ENCODE assay signal across 22 cellular contexts in genomic region chr11:130882138-130882551, GRCh38. TPM values are rescaled to one million over a fixed set of nuclear protein-coding genes. Genes with fewer than 3 reads are reported as not detected.
DNase-seq lines count a peak whose midpoint lies in the region; ATAC-seq and TF ChIP-seq lines count a peak whose summit lies in the region.
"Had no signal": no experiment of that assay in that cellular context is flagged by ENCODE, and none has a peak within 500 bp of the region (broad histone marks: within the 10 kb centered on the region; RNA-seq: fewer than 3 reads in every experiment).

No MANE protein-coding gene starts in this region.

- H3K27ac Mint-ChIP-seq in activated T-cell treated with anti-CD3 and anti-CD28 coated beads, Interleukin-2, amount 50 U/mL, for 72 hours: peak overlapping the region; percentile 34
- H3K27ac Mint-ChIP-seq in activated T-helper 1 cell treated with anti-CD3 and anti-CD28 coated beads, Interleukin-12 subunit alpha, Interleukin-12 subunit beta, Interleukin-2, Interleukin-4 antibody, amounts not matched to agents 30 ng/mL and 10 ng/mL and 1 ng/mL, durations not matched to agents 14 hours and 24 hours and 36 hours: peak overlapping the region; percentile 19
- H3K27ac Mint-ChIP-seq in stimulated activated naive B cell treated with anti-CD40 and anti-IgM and Interleukin-4, amounts not matched to agents 10 μg/mL and 1 μg/mL and 100 μg/mL, for 72 hours: peak overlapping the region; percentile 90
- no peak overlapping the region for H3K27ac Mint-ChIP-seq in progenitor cell of endocrine pancreas
- H3K27ac Mint-ChIP-seq: CD4-positive, alpha-beta T cell had no signal

- peaks cover 64% of the 10 kb centered on the region for H3K36me3 ChIP-seq in right atrium auricular region

- no peaks in the 10 kb centered on the region for H3K27me3 ChIP-seq in right atrium auricular region
- H3K27me3 ChIP-seq: cardiac muscle cell, vagina had no signal

- TF ChIP-seq CTCF in right atrium auricular region (IDR thresholded peaks at IDR 0.05) (no peak), progenitor cell of endocrine pancreas (IDR thresholded peaks at IDR 0.05; ENCODE audit: unreplicated experiment) (no peak)

- intact Hi-C loops in activated T-helper 1 cell treated with anti-CD3 and anti-CD28 coated beads, Interleukin-12 subunit alpha, Interleukin-12 subunit beta, Interleukin-2, Interleukin-4 antibody, amounts not matched to agents 30 ng/mL and 10 ng/mL and 1 ng/mL, durations not matched to agents 14 hours and 24 hours and 36 hours (cut with micrococcal nuclease): loop anchor here (1.0 to 10.0 kb wide), 2 partner anchors 8 to 567 kb away; partner anchors contain the start of gene ZBTB44

- H3K36me3 Mint-ChIP-seq in activated T-cell treated with anti-CD3 and anti-CD28 coated beads, Interleukin-2, amount 50 U/mL, for 72 hours (ENCODE audit: insufficient read depth in 2 of 2): peaks cover 2 to 20% of the 10 kb centered on the region in 2 donors
- H3K36me3 Mint-ChIP-seq in activated T-helper 1 cell treated with anti-CD3 and anti-CD28 coated beads, Interleukin-12 subunit alpha, Interleukin-12 subunit beta, Interleukin-2, Interleukin-4 antibody, amounts not matched to agents 30 ng/mL and 10 ng/mL and 1 ng/mL, durations not matched to agents 14 hours and 24 hours and 36 hours (ENCODE audit: low read depth): peaks cover 51% of the 10 kb centered on the region
- H3K36me3 Mint-ChIP-seq in stimulated activated naive B cell treated with anti-CD40 and anti-IgM and Interleukin-4, amounts not matched to agents 10 μg/mL and 1 μg/mL and 100 μg/mL, for 72 hours: peaks cover 42 to 62% of the 10 kb centered on the region in 2 donors
- peaks cover 13% of the 10 kb centered on the region for H3K36me3 Mint-ChIP-seq in progenitor cell of endocrine pancreas (ENCODE audit: insufficient read depth)

- peaks cover 0 to 31% of the 10 kb centered on the region in 2 donors for H3K4me1 ChIP-seq in right atrium auricular region
- H3K4me1 ChIP-seq: parathyroid adenoma, vagina had no signal

- peaks cover 17% of the 10 kb centered on the region for H3K4me1 Mint-ChIP-seq in activated T-cell treated with anti-CD3 and anti-CD28 coated beads, Interleukin-2, amount 50 U/mL, for 72 hours (ENCODE audit: low read depth)
- H3K4me1 Mint-ChIP-seq in activated T-helper 1 cell treated with anti-CD3 and anti-CD28 coated beads, Interleukin-12 subunit alpha, Interleukin-12 subunit beta, Interleukin-2, Interleukin-4 antibody, amounts not matched to agents 30 ng/mL and 10 ng/mL and 1 ng/mL, durations not matched to agents 14 hours and 24 hours and 36 hours (ENCODE audit: low read depth): peaks cover 11% of the 10 kb centered on the region
- peaks cover 12 to 19% of the 10 kb centered on the region in 2 donors for H3K4me1 Mint-ChIP-seq in stimulated activated naive B cell treated with anti-CD40 and anti-IgM and Interleukin-4, amounts not matched to agents 10 μg/mL and 1 μg/mL and 100 μg/mL, for 72 hours
- no peaks in the 10 kb centered on the region for H3K4me1 Mint-ChIP-seq in progenitor cell of endocrine pancreas (ENCODE audit: low read depth)

- no peak for DNase-seq in activated T-cell treated with anti-CD3 and anti-CD28 coated beads, Interleukin-2, amount 50 U/mL, for 72 hours
- no peak for DNase-seq in activated T-cell treated with anti-CD3 and anti-CD28 coated beads, Interleukin-2, amount 50 U/mL, for 48 hours
- DNase-seq in activated T-helper 1 cell treated with anti-CD3 and anti-CD28 coated beads, Interleukin-12 subunit alpha, Interleukin-12 subunit beta, Interleukin-2, Interleukin-4 antibody, amounts not matched to agents 30 ng/mL and 10 ng/mL and 1 ng/mL, durations not matched to agents 14 hours and 24 hours and 36 hours (ENCODE audit: low spot score): no peak
- DNase-seq in right atrium auricular region (ENCODE audit: low spot score): no peak
- peak; percentile 10 for DNase-seq in stimulated activated naive B cell treated with anti-CD40 and anti-IgM and Interleukin-4, amounts not matched to agents 10 μg/mL and 1 μg/mL and 100 μg/mL, for 72 hours
- no peak for DNase-seq in DMS79 (lab: John Stamatoyannopoulos, UW)
- no peak for DNase-seq in progenitor cell of endocrine pancreas (ENCODE audit: low spot score, unreplicated experiment)
- DNase-seq: CD4-positive, alpha-beta T cell; effector memory CD8-positive, alpha-beta T cell; Kasumi-1; left colon; NCI-H1417; NCI-H2171 treated with DMSO at 0.1 percent for 48 hours; NCI-H748 treated with DMSO at 0.1 percent for 48 hours; SW 1271 had no signal

- H3K9me3 Mint-ChIP-seq in activated T-cell treated with anti-CD3 and anti-CD28 coated beads, Interleukin-2, amount 50 U/mL, for 72 hours: no peaks in the 10 kb centered on the region
- H3K9me3 Mint-ChIP-seq in activated T-helper 1 cell treated with anti-CD3 and anti-CD28 coated beads, Interleukin-12 subunit alpha, Interleukin-12 subunit beta, Interleukin-2, Interleukin-4 antibody, amounts not matched to agents 30 ng/mL and 10 ng/mL and 1 ng/mL, durations not matched to agents 14 hours and 24 hours and 36 hours: no peaks in the 10 kb centered on the region
- no peaks in the 10 kb centered on the region for H3K9me3 Mint-ChIP-seq in stimulated activated naive B cell treated with anti-CD40 and anti-IgM and Interleukin-4, amounts not matched to agents 10 μg/mL and 1 μg/mL and 100 μg/mL, for 72 hours
- no peaks in the 10 kb centered on the region for H3K9me3 Mint-ChIP-seq in progenitor cell of endocrine pancreas (ENCODE audit: low read depth)
- H3K9me3 Mint-ChIP-seq: activated naive CD4-positive, alpha-beta T cell treated with anti-CD3 and anti-CD28 coated beads, Interleukin-2, amount 50 U/mL, for 24 hours; CD4-positive, alpha-beta T cell; effector memory CD8-positive, alpha-beta T cell; stimulated activated naive CD8-positive, alpha-beta T cell treated with anti-CD3 and anti-CD28 coated beads, Interleukin-15, Interleukin-2, amounts not matched to agents 100 ng/mL and 50 ng/mL, for 24 hours had no signal

- H3K4me3 ChIP-seq in right atrium auricular region: no peak overlapping the region
- H3K4me3 ChIP-seq: cardiac muscle cell, vagina had no signal

- peak overlapping the region in 1 of 2 donors; percentile 63 for H3K4me3 Mint-ChIP-seq in activated T-cell treated with anti-CD3 and anti-CD28 coated beads, Interleukin-2, amount 50 U/mL, for 72 hours
- no peak overlapping the region for H3K4me3 Mint-ChIP-seq in activated T-helper 1 cell treated with anti-CD3 and anti-CD28 coated beads, Interleukin-12 subunit alpha, Interleukin-12 subunit beta, Interleukin-2, Interleukin-4 antibody, amounts not matched to agents 30 ng/mL and 10 ng/mL and 1 ng/mL, durations not matched to agents 14 hours and 24 hours and 36 hours
- H3K4me3 Mint-ChIP-seq in stimulated activated naive B cell treated with anti-CD40 and anti-IgM and Interleukin-4, amounts not matched to agents 10 μg/mL and 1 μg/mL and 100 μg/mL, for 72 hours: peak overlapping the region in 1 of 2 donors; percentile 33
- no peak overlapping the region for H3K4me3 Mint-ChIP-seq in progenitor cell of endocrine pancreas (ENCODE audit: low read depth)
- H3K4me3 Mint-ChIP-seq: activated naive CD4-positive, alpha-beta T cell treated with anti-CD3 and anti-CD28 coated beads, Interleukin-2, amount 50 U/mL, for 24 hours; CD4-positive, alpha-beta T cell; effector memory CD8-positive, alpha-beta T cell; stimulated activated naive CD8-positive, alpha-beta T cell treated with anti-CD3 and anti-CD28 coated beads, Interleukin-15, Interleukin-2, amounts not matched to agents 100 ng/mL and 50 ng/mL, for 24 hours had no signal

- peak overlapping the region; percentile 33 to 81 for H3K27ac ChIP-seq in right atrium auricular region
- H3K27ac ChIP-seq: cardiac muscle cell, parathyroid adenoma, vagina had no signal

- ATAC-seq in activated T-cell treated with anti-CD3 and anti-CD28 coated beads, Interleukin-2, amount 50 U/mL, for 72 hours (replicated peaks in 1 of 2): peak; percentile 22 to 62
- ATAC-seq in stimulated activated naive B cell treated with anti-CD40 and anti-IgM and Interleukin-4, amounts not matched to agents 10 μg/mL and 1 μg/mL and 100 μg/mL, for 72 hours (replicated peaks): peak; percentile 58 to 86
- no peak for ATAC-seq in GM19324 (IDR thresholded peaks at IDR 0.05; ENCODE audit: low FRiP score, unreplicated experiment)
- ATAC-seq: effector memory CD8-positive, alpha-beta T cell; left colon; Panc1 had no signal

- H3K27me3 Mint-ChIP-seq in activated T-cell treated with anti-CD3 and anti-CD28 coated beads, Interleukin-2, amount 50 U/mL, for 72 hours (ENCODE audit: low read depth): no peaks in the 10 kb centered on the region
- no peaks in the 10 kb centered on the region for H3K27me3 Mint-ChIP-seq in activated T-helper 1 cell treated with anti-CD3 and anti-CD28 coated beads, Interleukin-12 subunit alpha, Interleukin-12 subunit beta, Interleukin-2, Interleukin-4 antibody, amounts not matched to agents 30 ng/mL and 10 ng/mL and 1 ng/mL, durations not matched to agents 14 hours and 24 hours and 36 hours (ENCODE audit: insufficient read depth)
- H3K27me3 Mint-ChIP-seq in stimulated activated naive B cell treated with anti-CD40 and anti-IgM and Interleukin-4, amounts not matched to agents 10 μg/mL and 1 μg/mL and 100 μg/mL, for 72 hours: no peaks in the 10 kb centered on the region
- no peaks in the 10 kb centered on the region for H3K27me3 Mint-ChIP-seq in progenitor cell of endocrine pancreas
- H3K27me3 Mint-ChIP-seq: activated naive CD4-positive, alpha-beta T cell treated with anti-CD3 and anti-CD28 coated beads, Interleukin-2, amount 50 U/mL, for 24 hours; CD4-positive, alpha-beta T cell; effector memory CD8-positive, alpha-beta T cell; stimulated activated naive CD8-positive, alpha-beta T cell treated with anti-CD3 and anti-CD28 coated beads, Interleukin-15, Interleukin-2, amounts not matched to agents 100 ng/mL and 50 ng/mL, for 24 hours had no signal

- no peaks in the 10 kb centered on the region for H3K9me3 ChIP-seq in right atrium auricular region
- H3K9me3 ChIP-seq: vagina had no signal

RNA-seq across cellular contexts. Expression of gene SNX19, which starts 34.1 kb away (rescaled TPM):
- total RNA-seq in activated T-cell treated with anti-CD3 and anti-CD28 coated beads, Interleukin-2, amount 50 U/mL, for 72 hours: 10 to 100 TPM; 29.5 to 37.1 TPM
- total RNA-seq in activated T-helper 1 cell treated with anti-CD3 and anti-CD28 coated beads, Interleukin-12 subunit alpha, Interleukin-12 subunit beta, Interleukin-2, Interleukin-4 antibody, amounts not matched to agents 30 ng/mL and 10 ng/mL and 1 ng/mL, durations not matched to agents 14 hours and 24 hours and 36 hours: 58.5 and 60.7 TPM in 2 replicates
- 10 to 100 TPM; 66.9 to 85.1 TPM for total RNA-seq in right atrium auricular region
- total RNA-seq in progenitor cell of endocrine pancreas: 55.8 and 56.3 TPM in 2 replicates
